ENCODE assay signal across 12 cellular contexts in genomic region chr1:208980590-208980989, GRCh38.
"Had no signal": no experiment of that assay in that cellular context is flagged by ENCODE, and none has a peak within 500 bp of the region (broad histone marks: within the 10 kb centered on the region; RNA-seq: fewer than 3 reads in every experiment).

No MANE protein-coding gene starts in this region.

- H3K27ac ChIP-seq: brain microvascular endothelial cell, psoas muscle, right lobe of liver, transverse colon had no signal

- H3K4me1 ChIP-seq: psoas muscle, right lobe of liver, transverse colon had no signal

- ATAC-seq: effector memory CD8-positive, alpha-beta T cell; psoas muscle; right lobe of liver; stimulated activated naive CD8-positive, alpha-beta T cell treated with anti-CD3 and anti-CD28 coated beads, Interleukin-15, Interleukin-2, amounts not matched to agents 100 U/mL and 50 U/mL, for 24 hours had no signal

- DNase-seq: activated B cell treated with CpG ODN at 0.5 μM for 24 hours; activated CD8-positive, alpha-beta memory T cell treated with anti-CD3 and anti-CD28 coated beads for 24 hours; activated naive CD8-positive, alpha-beta T cell treated with anti-CD3 and anti-CD28 coated beads for 36 hours; amygdala; brain microvascular endothelial cell; effector memory CD8-positive, alpha-beta T cell; erythroblast; glutamatergic neuron; psoas muscle; right lobe of liver; stimulated activated naive CD8-positive, alpha-beta T cell treated with anti-CD3 and anti-CD28 coated beads, Interleukin-15, Interleukin-2, amounts not matched to agents 100 U/mL and 50 U/mL, for 24 hours; transverse colon had no signal

- H3K9me3 ChIP-seq: psoas muscle, transverse colon had no signal

- H3K4me3 ChIP-seq: psoas muscle, right lobe of liver, transverse colon had no signal

- H3K36me3 ChIP-seq: brain microvascular endothelial cell, right lobe of liver, transverse colon had no signal

- H3K27me3 ChIP-seq: brain microvascular endothelial cell, right lobe of liver, transverse colon had no signal
